Comparison of ENCODE assay signal across 17 cellular contexts in genomic region chr13:97425570-97425969, GRCh38. TPM values are rescaled to one million over a fixed set of nuclear protein-coding genes. Genes with fewer than 3 reads are reported as not detected.
DNase-seq lines count a peak whose midpoint lies in the region; ATAC-seq and TF ChIP-seq lines count a peak whose summit lies in the region.
"Had no signal": no experiment of that assay in that cellular context is flagged by ENCODE, and none has a peak within 500 bp of the region (broad histone marks: within the 10 kb centered on the region; RNA-seq: fewer than 3 reads in every experiment).

No MANE protein-coding gene starts in this region.

- intact Hi-C loops in IMR-90 (cut with micrococcal nuclease), result no loop called here
- intact Hi-C loops in activated CD8-positive, alpha-beta T cell treated with anti-CD3 and anti-CD28 coated beads for 36 hours (cut with micrococcal nuclease), result no loop called here

- H3K36me3 ChIP-seq in IMR-90 (ENCODE audit: control insufficient read depth, insufficient read depth, low read length), result no peaks in the 10 kb centered on the region
- H3K36me3 ChIP-seq: BLaER1 treated with 17β-estradiol and CSF1 and Interleukin-3, amounts not matched to agents 10 nM and 100 nM had no signal

- no peak overlapping the region for H3K9ac ChIP-seq in IMR-90 (ENCODE audit: low read depth, low read length)
- H3K9ac ChIP-seq: BLaER1 treated with 17β-estradiol and CSF1 and Interleukin-3, amounts not matched to agents 10 nM and 100 nM had no signal

- no peak overlapping the region for H2AK5ac ChIP-seq in IMR-90 (ENCODE audit: low read depth, low read length)

- no peak overlapping the region for H3K56ac ChIP-seq in IMR-90 (ENCODE audit: extremely low read depth, insufficient read depth, low read length)

- no peak overlapping the region for H3K4me3 Mint-ChIP-seq in HFFc6
- no peak overlapping the region for H3K4me3 Mint-ChIP-seq in natural killer cell treated with Interleukin-12 subunit alpha and Interleukin-12 subunit beta and Interleukin-15 and Interleukin-18, amount 100 ng/mL, for 72 hours
- no peak overlapping the region for H3K4me3 Mint-ChIP-seq in activated CD8-positive, alpha-beta T cell treated with anti-CD3 and anti-CD28 coated beads for 36 hours
- H3K4me3 Mint-ChIP-seq: B cell; CD8-positive, alpha-beta memory T cell; H9; IgD-negative memory B cell had no signal

- H2BK120ac ChIP-seq in IMR-90 (ENCODE audit: low read depth, low read length), result no peak overlapping the region

- POLR2A ChIA-PET in IMR-90 (lab: Charles Lee; ENCODE audit: unreplicated experiment), result no interaction called here
- POLR2A ChIA-PET in activated CD8-positive, alpha-beta T cell treated with anti-CD3 and anti-CD28 coated beads for 36 hours (lab: Charles Lee), result no interaction called here

- H3K4me2 ChIP-seq in IMR-90 (ENCODE audit: low read depth, low read length), result no peak overlapping the region
- H3K4me2 ChIP-seq: BLaER1 treated with 17β-estradiol and CSF1 and Interleukin-3, amounts not matched to agents 10 nM and 100 nM had no signal

- H3K14ac ChIP-seq in IMR-90 (replicated peaks; ENCODE audit: low read depth, low read length), result no peak overlapping the region

- H4K8ac ChIP-seq in IMR-90 (ENCODE audit: low read depth in 2 of 2, low read length in 2 of 2), result no peak overlapping the region

- no peaks in the 10 kb centered on the region for H3K9me3 ChIP-seq in IMR-90 (ENCODE audit: control insufficient read depth, insufficient read depth, low read length)

- H2AK9ac ChIP-seq in IMR-90 (replicated peaks; ENCODE audit: low read depth, low read length, poor library complexity), result no peak overlapping the region

- H3K27me3 Mint-ChIP-seq in HFFc6 (ENCODE audit: insufficient read depth), result peaks cover 4% of the 10 kb centered on the region; the same call in 1 of the 2 replicates
- H3K27me3 Mint-ChIP-seq in natural killer cell treated with Interleukin-12 subunit alpha and Interleukin-12 subunit beta and Interleukin-15 and Interleukin-18, amount 100 ng/mL, for 72 hours, result peaks cover 18 to 20% of the 10 kb centered on the region in 2 donors
- H3K27me3 Mint-ChIP-seq in activated CD8-positive, alpha-beta T cell treated with anti-CD3 and anti-CD28 coated beads for 36 hours, result peaks cover 12% of the 10 kb centered on the region

- H3K4me3 ChIP-seq in IMR-90 (ENCODE audit: insufficient read depth, low read depth, low read length) (no peak overlapping the region), choroid plexus epithelial cell (ENCODE audit: low read depth, low read length) (no peak overlapping the region)
- H3K4me3 ChIP-seq: BLaER1 treated with 17β-estradiol and CSF1 and Interleukin-3, amounts not matched to agents 10 nM and 100 nM; GM12878 had no signal

- no peak for TF ChIP-seq POLR2A in IMR-90 (IDR thresholded peaks at IDR 0.05; ENCODE audit: low read depth, low read length)

- H3K9me3 Mint-ChIP-seq in HFFc6, result no peaks in the 10 kb centered on the region
- no peaks in the 10 kb centered on the region for H3K9me3 Mint-ChIP-seq in natural killer cell treated with Interleukin-12 subunit alpha and Interleukin-12 subunit beta and Interleukin-15 and Interleukin-18, amount 100 ng/mL, for 72 hours
- H3K9me3 Mint-ChIP-seq in activated CD8-positive, alpha-beta T cell treated with anti-CD3 and anti-CD28 coated beads for 36 hours, result no peaks in the 10 kb centered on the region
- H3K9me3 Mint-ChIP-seq: CD8-positive, alpha-beta memory T cell; H9; IgD-negative memory B cell had no signal

- H3K27ac ChIP-seq in IMR-90 (ENCODE audit: insufficient read depth, low read length), result no peak overlapping the region
- H3K27ac ChIP-seq: BLaER1 treated with 17β-estradiol and CSF1 and Interleukin-3, amounts not matched to agents 10 nM and 100 nM had no signal

- H3K4ac ChIP-seq in IMR-90 (ENCODE audit: low read depth, low read length), result no peak overlapping the region

- no peaks in the 10 kb centered on the region for H4K20me1 ChIP-seq in IMR-90 (ENCODE audit: insufficient read depth, low read length)
- H4K20me1 ChIP-seq: BLaER1 treated with 17β-estradiol and CSF1 and Interleukin-3, amounts not matched to agents 10 nM and 100 nM had no signal

- in situ Hi-C loops in IMR-90 (cut with MboI; ENCODE audit: low sequenced_read_pairs), result no loop called here

- H3K36me3 Mint-ChIP-seq in HFFc6 (ENCODE audit: low read depth), result no peaks in the 10 kb centered on the region
- H3K36me3 Mint-ChIP-seq in natural killer cell treated with Interleukin-12 subunit alpha and Interleukin-12 subunit beta and Interleukin-15 and Interleukin-18, amount 100 ng/mL, for 72 hours, result no peaks in the 10 kb centered on the region
- no peaks in the 10 kb centered on the region for H3K36me3 Mint-ChIP-seq in activated CD8-positive, alpha-beta T cell treated with anti-CD3 and anti-CD28 coated beads for 36 hours (ENCODE audit: low read depth)
- H3K36me3 Mint-ChIP-seq: CD8-positive, alpha-beta memory T cell; IgD-negative memory B cell had no signal

- no peak overlapping the region for H4K91ac ChIP-seq in IMR-90 (ENCODE audit: insufficient read depth, low read depth, low read length)

- no peak overlapping the region for H3K27ac Mint-ChIP-seq in HFFc6
- H3K27ac Mint-ChIP-seq in natural killer cell treated with Interleukin-12 subunit alpha and Interleukin-12 subunit beta and Interleukin-15 and Interleukin-18, amount 100 ng/mL, for 72 hours, result no peak overlapping the region
- no peak overlapping the region for H3K27ac Mint-ChIP-seq in activated CD8-positive, alpha-beta T cell treated with anti-CD3 and anti-CD28 coated beads for 36 hours
- H3K27ac Mint-ChIP-seq: B cell, H9, IgD-negative memory B cell had no signal

- no peak overlapping the region for H2BK15ac ChIP-seq in IMR-90 (ENCODE audit: low read depth, low read length)

- no peaks in the 10 kb centered on the region; the same call in 1 of the 2 replicates for H3K9me1 ChIP-seq in IMR-90 (ENCODE audit: insufficient read depth, low read length)

- CTCF ChIA-PET in IMR-90 (lab: Yijun Ruan, JAX), result no interaction called here
- CTCF ChIA-PET in activated CD8-positive, alpha-beta T cell treated with anti-CD3 and anti-CD28 coated beads for 36 hours (lab: Charles Lee), result no interaction called here

- no peak overlapping the region for H2BK20ac ChIP-seq in IMR-90 (ENCODE audit: low read depth, low read length)

- DNase-seq in IMR-90 (peak; percentile 19), amniotic epithelial cell (ENCODE audit: low read depth) (peak; percentile 59), choroid plexus epithelial cell (ENCODE audit: low read depth) (peak; percentile 42), HFFc6 (no peak)
- DNase-seq in natural killer cell treated with Interleukin-12 subunit alpha and Interleukin-12 subunit beta and Interleukin-15 and Interleukin-18, amount 100 ng/mL, for 72 hours (ENCODE audit: low spot score), result no peak
- no peak for DNase-seq in activated CD8-positive, alpha-beta T cell treated with anti-CD3 and anti-CD28 coated beads for 36 hours
- DNase-seq: CD8-positive, alpha-beta memory T cell; COR-L47; DMS 273 treated with DMSO at 0.1 percent for 48 hours; DMS53; DND-41; EL; H9 had no signal

- no peak overlapping the region for H2AFZ ChIP-seq in IMR-90 (replicated peaks; ENCODE audit: low read length, poor library complexity)

- H3K79me1 ChIP-seq in IMR-90 (ENCODE audit: low read depth in 1 of 2, low read length in 2 of 2), result peaks cover 0 to 6% of the 10 kb centered on the region in 2 experiments; a peak in 1 of 4 replicates

- no peak overlapping the region for H2BK5ac ChIP-seq in IMR-90 (ENCODE audit: low read depth, low read length, poor library complexity, severe bottlenecking)

- TF ChIP-seq CTCF in IMR-90 (conservative IDR thresholded peaks at IDR 0.05; ENCODE audit: low read depth, low read length) (no peak), choroid plexus epithelial cell (conservative IDR thresholded peaks at IDR 0.05; ENCODE audit: low read depth, low read length) (no peak), HFFc6 (IDR thresholded peaks at IDR 0.05) (no peak)
- TF ChIP-seq CTCF in activated CD8-positive, alpha-beta T cell treated with anti-CD3 and anti-CD28 coated beads for 36 hours (IDR thresholded peaks at IDR 0.05), result no peak

- dilution Hi-C loops in IMR-90 (cut with HindIII; ENCODE audit: low sequenced_read_pairs, unreplicated experiment), result no loop called here

- peaks cover 13% of the 10 kb centered on the region for H3K4me1 Mint-ChIP-seq in HFFc6 (ENCODE audit: low read depth)
- H3K4me1 Mint-ChIP-seq in natural killer cell treated with Interleukin-12 subunit alpha and Interleukin-12 subunit beta and Interleukin-15 and Interleukin-18, amount 100 ng/mL, for 72 hours (ENCODE audit: low read depth in 2 of 2), result no peaks in the 10 kb centered on the region
- H3K4me1 Mint-ChIP-seq in activated CD8-positive, alpha-beta T cell treated with anti-CD3 and anti-CD28 coated beads for 36 hours (ENCODE audit: low read depth), result no peaks in the 10 kb centered on the region
- H3K4me1 Mint-ChIP-seq: B cell; CD8-positive, alpha-beta memory T cell; IgD-negative memory B cell had no signal

- no peak overlapping the region for H3K23ac ChIP-seq in IMR-90 (ENCODE audit: low read depth, low read length)

- ATAC-seq in IMR-90 (ENCODE audit: low read depth), result no peak
- no peak for ATAC-seq in natural killer cell treated with Interleukin-12 subunit alpha and Interleukin-12 subunit beta and Interleukin-15 and Interleukin-18, amount 100 ng/mL, for 72 hours
- ATAC-seq in activated CD8-positive, alpha-beta T cell treated with anti-CD3 and anti-CD28 coated beads for 36 hours, result no peak
- ATAC-seq: GM12878 had no signal

- no TSS peak for BruUV-seq in IMR-90 (replicated peaks; lab: Mats Ljungman, UMichigan)

- H3K18ac ChIP-seq in IMR-90 (ENCODE audit: low read depth, low read length), result no peak overlapping the region

- 43% methylated on average over 1 of the region's 2 CpGs; no CpG with 5 or more reads in 1 of the 2 experiments for WGBS in IMR-90 (ENCODE audit: extremely low coverage in 2 of 2, insufficient read length in 1 of 2), 2 experiments

- no peak overlapping the region for H4K5ac ChIP-seq in IMR-90 (ENCODE audit: low read depth, low read length)

- peaks cover 2% of the 10 kb centered on the region; the same call in 1 of the 2 replicates for H3K4me1 ChIP-seq in IMR-90 (ENCODE audit: control insufficient read depth, insufficient read depth, low read length)

- H3K27me3 ChIP-seq in IMR-90 (ENCODE audit: control insufficient read depth, insufficient read depth, low read length), result no peaks in the 10 kb centered on the region
- H3K27me3 ChIP-seq: BLaER1 treated with 17β-estradiol and CSF1 and Interleukin-3, amounts not matched to agents 10 nM and 100 nM had no signal

- TF ChIP-seq RAD21 in IMR-90 (IDR thresholded peaks at IDR 0.05; ENCODE audit: low read length), result no peak

TF ChIP-seq in IMR-90, 13 proteins besides CTCF, POLR2A, EP300 and RAD21 (continues in another document):
- no peak for TF ChIP-seq BHLHE40 (IDR thresholded peaks at IDR 0.05; ENCODE audit: low read depth, low read length)

RNA-seq across cellular contexts. Expression of gene RAP2A, which starts 8.4 kb away (rescaled TPM):
- total RNA-seq in IMR-90 (2012; rRNA removed), result 21.0 and 28.9 TPM in 2 replicates
- polyA plus RNA-seq in IMR-90 (2012; rRNA removed), result 5.5 and 6.4 TPM in 2 replicates
- polyA plus RNA-seq in IMR-90 (2012; cell fraction: cytosol; rRNA removed), result 1.3 and 2.1 TPM in 2 replicates
- 1.4 and 6.4 TPM in 2 replicates for polyA plus RNA-seq in IMR-90 (2012; cell fraction: nucleus; rRNA removed; ENCODE audit: low replicate concordance)
- total RNA-seq in HFFc6 (2021; fragmentation: NEBNext Ultra II Directional; extraction: Animal tissue kit (Norgen Biotek cat#: 25700)), result 10 to 100 TPM; 14.7 to 21.6 (median 18.5) TPM
- 10 to 100 TPM; 22.1 to 34.6 TPM for total RNA-seq in natural killer cell treated with Interleukin-12 subunit alpha and Interleukin-12 subunit beta and Interleukin-15 and Interleukin-18, amount 100 ng/mL, for 72 hours
- 10 to 100 TPM; 19.8 to 21.5 TPM for total RNA-seq in activated CD8-positive, alpha-beta T cell treated with anti-CD3 and anti-CD28 coated beads for 36 hours

Comparison
In these comparisons a context has a peak if more than half of its experiments do, and no peak if none do; other contexts are left out.
1. DNase-seq: peak in IMR-90 (single experiment), amniotic epithelial cell (single experiment) and choroid plexus epithelial cell (single experiment); none in HFFc6 (single experiment), natural killer cell treated with Interleukin-12 subunit alpha and Interleukin-12 subunit beta and Interleukin-15 and Interleukin-18, amount 100 ng/mL, for 72 hours (single experiment) and activated CD8-positive, alpha-beta T cell treated with anti-CD3 and anti-CD28 coated beads for 36 hours (single experiment).